ENCODE assay signal across 10 cellular contexts in genomic region chr7:15399446-15399845, GRCh38.
"Had no signal": no experiment of that assay in that cellular context is flagged by ENCODE, and none has a peak within 500 bp of the region (broad histone marks: within the 10 kb centered on the region; RNA-seq: fewer than 3 reads in every experiment).

No MANE protein-coding gene starts in this region.

- H3K36me3 ChIP-seq: ascending aorta, esophagus muscularis mucosa, pancreas had no signal

- H3K4me3 ChIP-seq: ascending aorta, esophagus muscularis mucosa, pancreas had no signal

- H3K27me3 ChIP-seq: ascending aorta, esophagus muscularis mucosa, pancreas had no signal

- ATAC-seq: activated CD4-positive, CD25-positive, alpha-beta regulatory T cell treated with anti-CD3 and anti-CD28 coated beads, Interleukin-2, amount 50 U/mL, for 24 hours; pancreas had no signal

- H3K4me1 ChIP-seq: ascending aorta, pancreas had no signal

- H3K9me3 ChIP-seq: ascending aorta, esophagus muscularis mucosa, pancreas had no signal

- H3K27ac ChIP-seq: ascending aorta, esophagus muscularis mucosa, pancreas had no signal

- DNase-seq: activated effector memory CD4-positive, alpha-beta T cell treated with Interleukin-2 at 50 U/mL for 16 hours; activated T-cell treated with anti-CD3 and anti-CD28 coated beads, Interleukin-2, amount 50 U/mL, for 1 hour; hypothalamus; kidney glomerular epithelial cell; pancreas; stimulated activated CD4-positive, alpha-beta T cell treated with anti-CD3 and anti-CD28 coated beads, Interleukin-15, amount 100 ng/mL, for 24 hours; stimulated activated CD4-positive, alpha-beta T cell treated with anti-CD3 and anti-CD28 coated beads, Interleukin-4, amount 100 ng/mL, for 24 hours had no signal
